Comparison of ENCODE assay signal across 1 cellular context in the genomic region with DNA sequence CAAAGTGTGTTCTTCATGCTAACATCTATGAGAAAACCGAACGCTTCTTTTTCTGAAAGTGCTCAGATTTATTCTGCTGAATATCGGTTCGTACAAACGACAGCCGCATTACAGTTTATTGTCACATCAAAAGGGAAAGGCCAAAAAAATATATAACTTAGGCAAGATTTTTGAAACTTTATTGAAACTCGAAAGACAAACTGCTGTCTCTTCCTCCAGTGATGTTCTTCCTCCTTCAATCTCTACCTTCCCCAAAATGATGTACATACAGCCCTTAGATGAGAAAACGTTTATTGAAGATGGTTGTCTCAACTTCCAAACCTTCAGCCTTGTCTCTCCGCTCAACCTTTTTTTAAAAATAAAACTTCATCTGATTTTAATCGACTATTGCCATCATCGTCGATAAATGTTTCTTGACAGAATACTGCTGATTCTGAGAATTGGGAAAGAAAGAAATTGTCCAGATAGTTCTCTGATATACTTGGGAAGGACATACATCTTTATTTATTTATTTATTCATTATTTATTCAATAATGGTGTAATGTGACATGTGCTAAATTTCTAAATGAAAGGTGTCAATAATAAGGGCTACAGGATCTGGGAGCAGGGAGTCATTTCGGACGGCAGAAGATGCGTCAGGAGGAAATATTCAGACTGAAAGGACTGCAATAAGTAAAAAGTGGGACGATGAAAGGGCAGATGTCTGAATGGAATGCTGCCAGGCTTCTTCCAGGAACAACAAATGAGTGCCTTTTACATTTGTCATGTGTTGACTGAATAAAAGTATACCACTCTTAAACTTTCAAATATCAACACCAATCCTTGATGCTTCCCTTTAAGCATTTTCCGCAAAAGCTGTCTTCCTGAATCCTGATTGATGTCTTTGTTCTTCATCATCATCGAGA.
A peak's percentile ranks its signal among the peaks of the same experiment; 100 is the strongest.
TF ChIP-seq lines count a peak whose summit lies in the region.

No MANE protein-coding gene starts in this region.

TF ChIP-seq in HEK293, 187 proteins besides CTCF, POLR2A, EP300 and RAD21 (continued from another document):
- TF ChIP-seq KLF1 (tag by site-specific recombination; IDR thresholded peaks at IDR 0.05) (0 out of 2 replicates have a peak, but pooled peaks have one; percentile 0), ZNF350 (tag by site-specific recombination; IDR thresholded peaks at IDR 0.05) (no peak), ZNF501 (tag by site-specific recombination; IDR thresholded peaks at IDR 0.05) (no peak), YY2 (tag by site-specific recombination; IDR thresholded peaks at IDR 0.05) (no peak), SCRT2 (tag by site-specific recombination; IDR thresholded peaks at IDR 0.05) (no peak), TRIM28 (IDR thresholded peaks at IDR 0.05; ENCODE audit: borderline replicate concordance, low read length) (no peak), KLF10 (tag by site-specific recombination; IDR thresholded peaks at IDR 0.05) (no peak), ZNF433 (tag by site-specific recombination; IDR thresholded peaks at IDR 0.05; ENCODE audit: low read depth) (no peak), ZNF76 (tag by site-specific recombination; IDR thresholded peaks at IDR 0.05; ENCODE audit: borderline replicate concordance, low read depth) (no peak), ZNF658 (tag by site-specific recombination; IDR thresholded peaks at IDR 0.05) (no peak), SETDB1 (IDR thresholded peaks at IDR 0.05; ENCODE audit: insufficient read length, low read length) (no peak), ZNF138 (tag by site-specific recombination; IDR thresholded peaks at IDR 0.05; ENCODE audit: borderline replicate concordance) (no peak), BCL11B (tag by site-specific recombination; IDR thresholded peaks at IDR 0.05; ENCODE audit: low read depth) (no peak), ZNF426 (tag by site-specific recombination; IDR thresholded peaks at IDR 0.05) (no peak), ZNF354C (tag by site-specific recombination; IDR thresholded peaks at IDR 0.05; ENCODE audit: borderline replicate concordance, low read depth) (no peak), ZNF610 (tag by site-specific recombination; IDR thresholded peaks at IDR 0.05; ENCODE audit: borderline replicate concordance) (no peak)
- TF ChIP-seq, protein P1, sequence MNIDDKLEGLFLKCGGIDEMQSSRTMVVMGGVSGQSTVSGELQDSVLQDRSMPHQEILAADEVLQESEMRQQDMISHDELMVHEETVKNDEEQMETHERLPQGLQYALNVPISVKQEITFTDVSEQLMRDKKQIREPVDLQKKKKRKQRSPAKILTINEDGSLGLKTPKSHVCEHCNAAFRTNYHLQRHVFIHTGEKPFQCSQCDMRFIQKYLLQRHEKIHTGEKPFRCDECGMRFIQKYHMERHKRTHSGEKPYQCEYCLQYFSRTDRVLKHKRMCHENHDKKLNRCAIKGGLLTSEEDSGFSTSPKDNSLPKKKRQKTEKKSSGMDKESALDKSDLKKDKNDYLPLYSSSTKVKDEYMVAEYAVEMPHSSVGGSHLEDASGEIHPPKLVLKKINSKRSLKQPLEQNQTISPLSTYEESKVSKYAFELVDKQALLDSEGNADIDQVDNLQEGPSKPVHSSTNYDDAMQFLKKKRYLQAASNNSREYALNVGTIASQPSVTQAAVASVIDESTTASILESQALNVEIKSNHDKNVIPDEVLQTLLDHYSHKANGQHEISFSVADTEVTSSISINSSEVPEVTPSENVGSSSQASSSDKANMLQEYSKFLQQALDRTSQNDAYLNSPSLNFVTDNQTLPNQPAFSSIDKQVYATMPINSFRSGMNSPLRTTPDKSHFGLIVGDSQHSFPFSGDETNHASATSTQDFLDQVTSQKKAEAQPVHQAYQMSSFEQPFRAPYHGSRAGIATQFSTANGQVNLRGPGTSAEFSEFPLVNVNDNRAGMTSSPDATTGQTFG (tag by site-specific recombination; IDR thresholded peaks at IDR 0.05; ENCODE audit: borderline replicate concordance) = no peak
- TF ChIP-seq, protein P2, sequence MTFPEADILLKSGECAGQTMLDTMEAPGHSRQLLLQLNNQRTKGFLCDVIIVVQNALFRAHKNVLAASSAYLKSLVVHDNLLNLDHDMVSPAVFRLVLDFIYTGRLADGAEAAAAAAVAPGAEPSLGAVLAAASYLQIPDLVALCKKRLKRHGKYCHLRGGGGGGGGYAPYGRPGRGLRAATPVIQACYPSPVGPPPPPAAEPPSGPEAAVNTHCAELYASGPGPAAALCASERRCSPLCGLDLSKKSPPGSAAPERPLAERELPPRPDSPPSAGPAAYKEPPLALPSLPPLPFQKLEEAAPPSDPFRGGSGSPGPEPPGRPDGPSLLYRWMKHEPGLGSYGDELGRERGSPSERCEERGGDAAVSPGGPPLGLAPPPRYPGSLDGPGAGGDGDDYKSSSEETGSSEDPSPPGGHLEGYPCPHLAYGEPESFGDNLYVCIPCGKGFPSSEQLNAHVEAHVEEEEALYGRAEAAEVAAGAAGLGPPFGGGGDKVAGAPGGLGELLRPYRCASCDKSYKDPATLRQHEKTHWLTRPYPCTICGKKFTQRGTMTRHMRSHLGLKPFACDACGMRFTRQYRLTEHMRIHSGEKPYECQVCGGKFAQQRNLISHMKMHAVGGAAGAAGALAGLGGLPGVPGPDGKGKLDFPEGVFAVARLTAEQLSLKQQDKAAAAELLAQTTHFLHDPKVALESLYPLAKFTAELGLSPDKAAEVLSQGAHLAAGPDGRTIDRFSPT (tag by site-specific recombination; IDR thresholded peaks at IDR 0.05) = no peak
- TF ChIP-seq, protein P3, sequence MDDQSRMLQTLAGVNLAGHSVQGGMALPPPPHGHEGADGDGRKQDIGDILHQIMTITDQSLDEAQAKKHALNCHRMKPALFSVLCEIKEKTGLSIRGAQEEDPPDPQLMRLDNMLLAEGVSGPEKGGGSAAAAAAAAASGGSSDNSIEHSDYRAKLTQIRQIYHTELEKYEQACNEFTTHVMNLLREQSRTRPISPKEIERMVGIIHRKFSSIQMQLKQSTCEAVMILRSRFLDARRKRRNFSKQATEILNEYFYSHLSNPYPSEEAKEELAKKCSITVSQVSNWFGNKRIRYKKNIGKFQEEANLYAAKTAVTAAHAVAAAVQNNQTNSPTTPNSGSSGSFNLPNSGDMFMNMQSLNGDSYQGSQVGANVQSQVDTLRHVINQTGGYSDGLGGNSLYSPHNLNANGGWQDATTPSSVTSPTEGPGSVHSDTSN (CRISPR knock-in tag; IDR thresholded peaks at IDR 0.05) = no peak
- TF ChIP-seq, protein P4, sequence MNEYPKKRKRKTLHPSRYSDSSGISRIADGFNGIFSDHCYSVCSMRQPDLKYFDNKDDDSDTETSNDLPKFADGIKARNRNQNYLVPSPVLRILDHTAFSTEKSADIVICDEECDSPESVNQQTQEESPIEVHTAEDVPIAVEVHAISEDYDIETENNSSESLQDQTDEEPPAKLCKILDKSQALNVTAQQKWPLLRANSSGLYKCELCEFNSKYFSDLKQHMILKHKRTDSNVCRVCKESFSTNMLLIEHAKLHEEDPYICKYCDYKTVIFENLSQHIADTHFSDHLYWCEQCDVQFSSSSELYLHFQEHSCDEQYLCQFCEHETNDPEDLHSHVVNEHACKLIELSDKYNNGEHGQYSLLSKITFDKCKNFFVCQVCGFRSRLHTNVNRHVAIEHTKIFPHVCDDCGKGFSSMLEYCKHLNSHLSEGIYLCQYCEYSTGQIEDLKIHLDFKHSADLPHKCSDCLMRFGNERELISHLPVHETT (tag by site-specific recombination; IDR thresholded peaks at IDR 0.05) = no peak
- TF ChIP-seq, protein P5, sequence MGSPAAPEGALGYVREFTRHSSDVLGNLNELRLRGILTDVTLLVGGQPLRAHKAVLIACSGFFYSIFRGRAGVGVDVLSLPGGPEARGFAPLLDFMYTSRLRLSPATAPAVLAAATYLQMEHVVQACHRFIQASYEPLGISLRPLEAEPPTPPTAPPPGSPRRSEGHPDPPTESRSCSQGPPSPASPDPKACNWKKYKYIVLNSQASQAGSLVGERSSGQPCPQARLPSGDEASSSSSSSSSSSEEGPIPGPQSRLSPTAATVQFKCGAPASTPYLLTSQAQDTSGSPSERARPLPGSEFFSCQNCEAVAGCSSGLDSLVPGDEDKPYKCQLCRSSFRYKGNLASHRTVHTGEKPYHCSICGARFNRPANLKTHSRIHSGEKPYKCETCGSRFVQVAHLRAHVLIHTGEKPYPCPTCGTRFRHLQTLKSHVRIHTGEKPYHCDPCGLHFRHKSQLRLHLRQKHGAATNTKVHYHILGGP (tag by site-specific recombination; IDR thresholded peaks at IDR 0.05) = no peak
